Comparison of ENCODE assay signal across 3 cellular contexts in the genomic region with DNA sequence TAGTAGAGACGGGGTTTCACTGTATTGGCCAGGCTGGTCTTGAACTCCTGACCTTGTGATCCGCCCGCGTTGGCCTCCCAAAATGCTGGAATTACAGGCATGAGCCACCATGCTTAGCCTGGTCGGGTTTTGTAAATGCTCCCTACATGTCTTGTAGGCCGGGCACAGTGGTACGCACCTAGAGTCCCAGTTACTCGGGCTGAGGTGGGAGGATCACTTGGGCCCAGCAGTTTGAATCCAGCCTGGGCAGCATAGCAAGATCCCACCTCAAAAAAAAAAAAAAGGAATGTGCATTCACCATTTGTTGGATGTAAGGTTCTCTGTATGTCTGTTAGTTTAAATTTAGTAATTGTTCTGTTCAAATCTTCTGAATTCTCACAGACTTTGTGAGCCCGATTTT.
A peak's percentile ranks its signal among the peaks of the same experiment; 100 is the strongest.
TF ChIP-seq lines count a peak whose summit lies in the region.

No MANE protein-coding gene starts in this region.

TF ChIP-seq in HepG2, 621 proteins besides CTCF, POLR2A, EP300 and RAD21:
- no peak for TF ChIP-seq ZNF337 (CRISPR knock-in tag; IDR thresholded peaks at IDR 0.05; ENCODE audit: borderline replicate concordance, low read depth)
- TF ChIP-seq ZNF121 (CRISPR knock-in tag; IDR thresholded peaks at IDR 0.05): peak; percentile 64

TF ChIP-seq in WTC11, 78 proteins besides CTCF, POLR2A, EP300 and RAD21:
- TF ChIP-seq GTF2I (CRISPR knock-in tag; conservative IDR thresholded peaks at IDR 0.05) (0 out of 2 replicates have a peak, but pooled peaks have one; percentile 14), ZNF121 (CRISPR knock-in tag; IDR thresholded peaks at IDR 0.05) (peak; percentile 87), ETV6 (CRISPR knock-in tag; IDR thresholded peaks at IDR 0.05) (no peak), TP53 (CRISPR knock-in tag; IDR thresholded peaks at IDR 0.05) (no peak)
- TF ChIP-seq, protein P1, sequence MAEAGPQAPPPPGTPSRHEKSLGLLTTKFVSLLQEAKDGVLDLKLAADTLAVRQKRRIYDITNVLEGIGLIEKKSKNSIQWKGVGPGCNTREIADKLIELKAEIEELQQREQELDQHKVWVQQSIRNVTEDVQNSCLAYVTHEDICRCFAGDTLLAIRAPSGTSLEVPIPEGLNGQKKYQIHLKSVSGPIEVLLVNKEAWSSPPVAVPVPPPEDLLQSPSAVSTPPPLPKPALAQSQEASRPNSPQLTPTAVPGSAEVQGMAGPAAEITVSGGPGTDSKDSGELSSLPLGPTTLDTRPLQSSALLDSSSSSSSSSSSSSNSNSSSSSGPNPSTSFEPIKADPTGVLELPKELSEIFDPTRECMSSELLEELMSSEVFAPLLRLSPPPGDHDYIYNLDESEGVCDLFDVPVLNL (CRISPR knock-in tag; IDR thresholded peaks at IDR 0.05; ENCODE audit: borderline replicate concordance, low read depth): no peak
- TF ChIP-seq, protein P2, sequence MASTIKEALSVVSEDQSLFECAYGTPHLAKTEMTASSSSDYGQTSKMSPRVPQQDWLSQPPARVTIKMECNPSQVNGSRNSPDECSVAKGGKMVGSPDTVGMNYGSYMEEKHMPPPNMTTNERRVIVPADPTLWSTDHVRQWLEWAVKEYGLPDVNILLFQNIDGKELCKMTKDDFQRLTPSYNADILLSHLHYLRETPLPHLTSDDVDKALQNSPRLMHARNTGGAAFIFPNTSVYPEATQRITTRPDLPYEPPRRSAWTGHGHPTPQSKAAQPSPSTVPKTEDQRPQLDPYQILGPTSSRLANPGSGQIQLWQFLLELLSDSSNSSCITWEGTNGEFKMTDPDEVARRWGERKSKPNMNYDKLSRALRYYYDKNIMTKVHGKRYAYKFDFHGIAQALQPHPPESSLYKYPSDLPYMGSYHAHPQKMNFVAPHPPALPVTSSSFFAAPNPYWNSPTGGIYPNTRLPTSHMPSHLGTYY (CRISPR knock-in tag; IDR thresholded peaks at IDR 0.05): no peak

TF ChIP-seq in H1, 55 proteins besides CTCF, POLR2A, EP300 and RAD21:
- TF ChIP-seq FOSL1 (IDR thresholded peaks at IDR 0.05; ENCODE audit: insufficient read depth, low read depth, low read length) (no peak), KDM1A (IDR thresholded peaks at IDR 0.05; ENCODE audit: borderline replicate concordance, low read length) (0 out of 2 replicates have a peak, but pooled peaks have one; percentile 24)
